In genomic region chr5:161332343-161332742, GRCh38 we compare ENCODE assay signal across 28 cellular contexts.
"Had no signal": no experiment of that assay in that cellular context is flagged by ENCODE, and none has a peak within 500 bp of the region (broad histone marks: within the 10 kb centered on the region; RNA-seq: fewer than 3 reads in every experiment).

No MANE protein-coding gene starts in this region.

- H3K4me1 ChIP-seq: colonic mucosa, esophagus squamous epithelium, foreskin keratinocyte, gastrocnemius medialis, gastroesophageal sphincter, heart left ventricle, heart right ventricle had no signal

- H3K9me3 Mint-ChIP-seq: endodermal cell had no signal

- H3K27ac Mint-ChIP-seq: dendritic cell treated with granulocyte-macrophage colony-stimulating factor and Interleukin-4, amounts not matched to agents 40 ng/mL and 50 ng/mL, for 4 days; effector memory CD8-positive, alpha-beta T cell; endodermal cell had no signal

- H3K27me3 ChIP-seq: colonic mucosa, dorsolateral prefrontal cortex, esophagus muscularis mucosa, esophagus squamous epithelium, foreskin keratinocyte, gastrocnemius medialis, gastroesophageal sphincter, heart left ventricle, heart right ventricle had no signal

- DNase-seq: colonic mucosa; cortex of kidney; dermis blood vessel endothelial cell; dorsolateral prefrontal cortex; effector CD4-positive, alpha-beta T cell; effector CD8-positive, alpha-beta T cell; effector memory CD4-positive, alpha-beta T cell; effector memory CD8-positive, alpha-beta T cell; endodermal cell; erythroblast; esophagus squamous epithelium; foreskin fibroblast; foreskin keratinocyte; foreskin melanocyte; gastrocnemius medialis; glutamatergic neuron; head of caudate nucleus; heart left ventricle; heart right ventricle had no signal

- ATAC-seq: effector memory CD8-positive, alpha-beta T cell; esophagus mucosa; foreskin keratinocyte; gastrocnemius medialis; gastroesophageal sphincter; heart left ventricle; heart right ventricle had no signal

- H3K4me3 Mint-ChIP-seq: dendritic cell treated with granulocyte-macrophage colony-stimulating factor and Interleukin-4, amounts not matched to agents 40 ng/mL and 50 ng/mL, for 4 days; effector memory CD8-positive, alpha-beta T cell; endodermal cell had no signal

- H3K27ac ChIP-seq: colonic mucosa, coronary artery, dorsolateral prefrontal cortex, epithelial cell of prostate, esophagus muscularis mucosa, esophagus squamous epithelium, foreskin keratinocyte, gastrocnemius medialis, gastroesophageal sphincter, heart left ventricle, heart right ventricle had no signal

- H3K36me3 ChIP-seq: colonic mucosa, esophagus muscularis mucosa, esophagus squamous epithelium, gastrocnemius medialis, gastroesophageal sphincter, heart left ventricle, heart right ventricle had no signal

- H3K4me3 ChIP-seq: colonic mucosa, coronary artery, dorsolateral prefrontal cortex, esophagus muscularis mucosa, esophagus squamous epithelium, gastrocnemius medialis, gastroesophageal sphincter, heart left ventricle, heart right ventricle had no signal

- H3K27me3 Mint-ChIP-seq: dendritic cell treated with granulocyte-macrophage colony-stimulating factor and Interleukin-4, amounts not matched to agents 40 ng/mL and 50 ng/mL, for 4 days; effector memory CD8-positive, alpha-beta T cell had no signal

- FAIRE-seq: colon, endometrium, endothelial cell of umbilical vein had no signal

- H3K9me3 ChIP-seq: colonic mucosa, esophagus muscularis mucosa, esophagus squamous epithelium, gastrocnemius medialis, gastroesophageal sphincter, heart left ventricle, heart right ventricle had no signal
